Comparison of ENCODE assay signal across 8 cellular contexts in genomic region chr18:46167971-46168370, GRCh38.
A peak's percentile ranks its signal among the peaks of the same experiment; 100 is the strongest.
DNase-seq lines count a peak whose midpoint lies in the region; ATAC-seq lines count a peak whose summit lies in the region.

No MANE protein-coding gene starts in this region.

- peak; percentile 88 for ATAC-seq in HG03060 (IDR thresholded peaks at IDR 0.05; ENCODE audit: low read depth, unreplicated experiment)

- peak; percentile 62 for DNase-seq in activated effector memory CD4-positive, alpha-beta T cell treated with anti-CD3 and anti-CD28 coated beads, Interleukin-2, amount 50 U/mL, for 16 hours
- no peak for DNase-seq in activated effector memory CD4-positive, alpha-beta T cell treated with Interleukin-2 at 50 U/mL for 16 hours
- peak; percentile 61 for DNase-seq in SKM-1 treated with dmso at 0.1 percent for 144 hours (lab: John Stamatoyannopoulos, UW; ENCODE audit: unreplicated experiment)
- DNase-seq in medulla oblongata (ENCODE audit: extremely low spot score) = peak; percentile 33
- DNase-seq in NCI-H526 (lab: John Stamatoyannopoulos, UW) = no peak
- no peak for DNase-seq in HK-2 (ENCODE audit: unreplicated experiment)
- no peak for DNase-seq in NCI-H2107 (lab: John Stamatoyannopoulos, UW)

Comparison
In these comparisons a context has a peak if more than half of its experiments do, and no peak if none do; other contexts are left out.
1. DNase-seq: peak in activated effector memory CD4-positive, alpha-beta T cell treated with anti-CD3 and anti-CD28 coated beads, Interleukin-2, amount 50 U/mL, for 16 hours (single experiment), SKM-1 treated with dmso at 0.1 percent for 144 hours (single experiment) and medulla oblongata (single experiment); none in activated effector memory CD4-positive, alpha-beta T cell treated with Interleukin-2 at 50 U/mL for 16 hours (single experiment), NCI-H526 (0 of 2), HK-2 (single experiment) and NCI-H2107 (single experiment).